9 cellular contexts compared by ENCODE assay signal in genomic region chrX:137427061-137427778, GRCh38.
A peak's percentile ranks its signal among the peaks of the same experiment; 100 is the strongest.
DNase-seq lines count a peak whose midpoint lies in the region; ATAC-seq and TF ChIP-seq lines count a peak whose summit lies in the region.
"Had no signal": no experiment of that assay in that cellular context is flagged by ENCODE, and none has a peak within 500 bp of the region (broad histone marks: within the 10 kb centered on the region; RNA-seq: fewer than 3 reads in every experiment).

No MANE protein-coding gene starts in this region.

- H3K9me3 Mint-ChIP-seq in naive B cell, result peaks cover 0 to 21% (median 9%) of the 10 kb centered on the region in 7 donors

- H3K4me3 Mint-ChIP-seq in naive B cell, result peak overlapping the region; percentile 47 to 85 (median 80)

- CTCF ChIA-PET in AG04449 (lab: Yijun Ruan, JAX), result no interaction called here

- H3K4me1 Mint-ChIP-seq in naive B cell, result peaks cover 3 to 10% (median 9%) of the 10 kb centered on the region in 3 donors

- DNase-seq in AG04449 (ENCODE audit: low read depth, low spot score) (no peak), H7 (peak; percentile 80), colonic mucosa (no peak), naive B cell (no peak), GM19240 (ENCODE audit: insufficient read length, low spot score) (no peak), NOMO-1 treated with dmso at 0.1 percent for 144 hours (lab: John Stamatoyannopoulos, UW; ENCODE audit: unreplicated experiment) (no peak), hippocampal formation (lab: John Stamatoyannopoulos, UW) (no peak), ureter (ENCODE audit: low spot score) (no peak)

- no peak for ATAC-seq in naive B cell (ENCODE audit: low read depth in 2 of 2)

- H3K4me1 ChIP-seq in colonic mucosa, result no peaks in the 10 kb centered on the region
- H3K4me1 ChIP-seq: prostate gland had no signal

- H3K9ac ChIP-seq in colonic mucosa (ENCODE audit: low read depth in 2 of 2, low read length in 2 of 2), result no peak overlapping the region

- POLR2A ChIA-PET in AG04449 (lab: Yijun Ruan, JAX), result no interaction called here

- H3K36me3 Mint-ChIP-seq in naive B cell, result no peaks in the 10 kb centered on the region

- H3K36me3 ChIP-seq in H7 (replicated peaks; ENCODE audit: control insufficient read depth, insufficient read depth, low read length) (no peaks in the 10 kb centered on the region), colonic mucosa (no peaks in the 10 kb centered on the region)
- H3K36me3 ChIP-seq: prostate gland had no signal

- H3K27ac Mint-ChIP-seq in naive B cell, result no peak overlapping the region

- no peaks in the 10 kb centered on the region for H3K9me3 ChIP-seq in colonic mucosa
- H3K9me3 ChIP-seq: prostate gland had no signal

- H3K4me3 ChIP-seq in AG04449 (ENCODE audit: low read depth, low read length) (peak overlapping the region; percentile 39; the same call in 1 of the 2 replicates), H7 (ENCODE audit: insufficient read depth, low read depth, low read length) (peak overlapping the region; percentile 54), colonic mucosa (peak overlapping the region; percentile 31)

- TF ChIP-seq CTCF in AG04449 (IDR thresholded peaks at IDR 0.05; ENCODE audit: insufficient read depth, low read length, missing control alignments) (no peak), colonic mucosa (IDR thresholded peaks at IDR 0.05) (no peak)

- H3K27me3 Mint-ChIP-seq in naive B cell, result peaks cover 24 to 62% (median 40%) of the 10 kb centered on the region in 3 donors

- H3K27ac ChIP-seq in colonic mucosa, result no peak overlapping the region
- H3K27ac ChIP-seq: prostate gland had no signal

- intact Hi-C loops in colonic mucosa (cut with DNase I), result no loop called here

- H3K27me3 ChIP-seq in H7 (ENCODE audit: control insufficient read depth, insufficient read depth, low read length) (peaks cover 50% of the 10 kb centered on the region), colonic mucosa (peaks cover 35% of the 10 kb centered on the region)
